8 cellular contexts compared by ENCODE assay signal in genomic region chr10:74827045-74827441, GRCh38. TPM values are rescaled to one million over a fixed set of nuclear protein-coding genes. Genes with fewer than 3 reads are reported as not detected.
DNase-seq lines count a peak whose midpoint lies in the region; ATAC-seq, FAIRE-seq and TF ChIP-seq lines count a peak whose summit lies in the region.

No MANE protein-coding gene starts in this region.

- H3K27me3 ChIP-seq in KMS-11 (ENCODE audit: insufficient read depth, low read depth) (no peaks in the 10 kb centered on the region), dorsolateral prefrontal cortex (no peaks in the 10 kb centered on the region), neutrophil (no peaks in the 10 kb centered on the region)

- TF ChIP-seq POLR2A in GM12892 (IDR thresholded peaks at IDR 0.05; ENCODE audit: low read depth, low read length): no peak

- H2AFZ ChIP-seq in KMS-11 (ENCODE audit: low read depth): no peak overlapping the region

- DNase-seq in GM12892 (ENCODE audit: insufficient read length) (peak; percentile 32), dorsolateral prefrontal cortex (peak in 1 of 10 donors; percentile 73), COR-L47 (lab: John Stamatoyannopoulos, UW) (no peak), NK-92 (lab: John Stamatoyannopoulos, UW; ENCODE audit: unreplicated experiment) (no peak)

- ATAC-seq in HG02884 (IDR thresholded peaks at IDR 0.05; ENCODE audit: unreplicated experiment): no peak
- no peak for ATAC-seq in HG03432 (IDR thresholded peaks at IDR 0.05; ENCODE audit: unreplicated experiment)

- FAIRE-seq in GM12892 (lab: Jason Lieb, UNC): peak; percentile 77

- H3K9ac ChIP-seq in KMS-11: no peak overlapping the region; the same call in 1 of the 2 replicates

- H3K36me3 ChIP-seq in KMS-11 (ENCODE audit: insufficient read depth) (no peaks in the 10 kb centered on the region), neutrophil (no peaks in the 10 kb centered on the region)

- peaks cover 31% of the 10 kb centered on the region for H3K79me2 ChIP-seq in KMS-11 (ENCODE audit: insufficient read depth, low read depth)

- H3K4me2 ChIP-seq in KMS-11: peak overlapping the region; percentile 91

- H3K4me3 ChIP-seq in KMS-11 (IDR thresholded peaks at IDR 0.05; ENCODE audit: insufficient read depth, low read depth, low read length) (no peak overlapping the region), dorsolateral prefrontal cortex (peak overlapping the region; percentile 34 to 99 (median 90)), neutrophil (ENCODE audit: low read depth in 1 of 2, low read length in 1 of 2) (peak overlapping the region; percentile 64 to 100)

- H3K27ac ChIP-seq in KMS-11: no peak overlapping the region
- H3K27ac ChIP-seq in dorsolateral prefrontal cortex: peak overlapping the region in 52 of 59 donors; percentile 24 to 100 (median 97)
- peak overlapping the region; percentile 99 for H3K27ac ChIP-seq in neutrophil

- no peaks in the 10 kb centered on the region for H3K9me3 ChIP-seq in neutrophil

- H3K4me1 ChIP-seq in KMS-11 (ENCODE audit: low read depth, poor library complexity, severe bottlenecking) (peaks cover 17% of the 10 kb centered on the region), neutrophil (ENCODE audit: control insufficient read depth in 1 of 2, insufficient read depth in 1 of 2, low read depth in 1 of 2, low read length in 1 of 2) (peaks cover 20 to 26% of the 10 kb centered on the region in 2 experiments)

- H4K20me1 ChIP-seq in KMS-11 (ENCODE audit: insufficient read depth): no peaks in the 10 kb centered on the region

- no peak for TF ChIP-seq CTCF in KMS-11 (conservative IDR thresholded peaks at IDR 0.05; ENCODE audit: low read depth, low read length)
- TF ChIP-seq CTCF in dorsolateral prefrontal cortex (IDR thresholded peaks at IDR 0.05 in 54 of 56, conservative IDR thresholded peaks at IDR 0.05 in 2 of 56; ENCODE audit: low read depth in 1 of 56, partially characterized antibody in 56 of 56): no peak
- no peak for TF ChIP-seq CTCF in neutrophil (IDR thresholded peaks at IDR 0.05)

- intact Hi-C loops in dorsolateral prefrontal cortex (cut with DNase I): loop anchor here (5.0 to 10.0 kb wide), 8 partner anchors 98 to 562 kb away; partner anchors contain the start of gene VDAC2 (in 1 of the 2)

RNA-seq across cellular contexts. Expression of gene KAT6B, which starts 0.6 kb away (rescaled TPM):
- 15.1 TPM for polyA plus RNA-seq in GM12892 (2012; ENCODE audit: missing spikeins)
- 100 to 1,000 TPM in 63 of 120 experiments, 10 to 100 TPM in 57; 52.1 to 147 (median 101) TPM for total RNA-seq in dorsolateral prefrontal cortex
